In the genomic region with DNA sequence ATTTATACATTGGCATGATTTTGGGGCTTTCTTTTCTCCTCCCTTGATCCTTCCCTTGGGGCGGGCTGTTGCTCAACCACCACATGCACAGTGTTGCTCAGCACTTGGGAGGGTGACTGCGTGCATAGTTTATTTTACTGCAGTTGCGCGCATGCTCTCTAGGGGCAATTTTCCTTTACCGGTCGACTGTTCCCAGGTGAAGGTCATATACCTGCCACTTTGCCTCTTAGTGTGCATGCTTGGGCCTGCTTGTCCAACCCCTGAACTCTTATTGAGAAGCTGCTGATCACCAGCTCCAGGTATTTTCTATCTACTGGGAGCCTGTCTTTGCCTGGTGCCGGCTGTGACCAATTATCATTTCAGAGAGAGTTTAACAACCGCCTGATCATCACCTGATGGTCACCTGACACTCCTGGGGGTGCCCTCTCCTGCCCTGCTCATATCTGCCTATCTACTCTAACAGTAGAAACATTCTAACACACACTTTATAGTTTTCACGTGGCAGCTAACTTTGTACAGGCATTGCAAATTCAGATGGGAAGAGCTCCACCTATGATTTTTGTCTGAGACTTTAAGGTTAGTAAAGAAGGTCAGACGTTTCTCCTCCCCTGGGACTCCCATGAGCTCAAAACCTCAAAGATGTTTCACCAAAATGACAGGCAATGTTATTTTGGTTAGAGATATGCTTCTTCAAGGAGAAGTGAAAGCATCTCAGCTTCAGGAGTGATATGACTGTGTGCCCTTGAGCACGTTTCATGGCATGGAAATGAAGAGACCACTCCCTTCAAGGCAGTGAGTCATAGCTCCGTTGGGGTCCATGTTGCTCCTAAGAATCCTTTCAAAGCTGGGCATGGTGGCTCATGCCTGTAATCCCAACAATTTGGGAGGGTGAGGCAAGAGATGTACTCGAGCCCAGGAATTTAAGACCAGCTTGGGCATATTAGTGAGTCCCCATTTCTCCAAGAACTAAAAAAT, we compare ENCODE assay signal across 1 cellular context.
TF ChIP-seq lines count a peak whose summit lies in the region.

No MANE protein-coding gene starts in this region.

TF ChIP-seq in K562, 482 proteins besides CTCF, POLR2A, EP300 and RAD21 (continued from another document and continues in another):
- TF ChIP-seq, protein P1, sequence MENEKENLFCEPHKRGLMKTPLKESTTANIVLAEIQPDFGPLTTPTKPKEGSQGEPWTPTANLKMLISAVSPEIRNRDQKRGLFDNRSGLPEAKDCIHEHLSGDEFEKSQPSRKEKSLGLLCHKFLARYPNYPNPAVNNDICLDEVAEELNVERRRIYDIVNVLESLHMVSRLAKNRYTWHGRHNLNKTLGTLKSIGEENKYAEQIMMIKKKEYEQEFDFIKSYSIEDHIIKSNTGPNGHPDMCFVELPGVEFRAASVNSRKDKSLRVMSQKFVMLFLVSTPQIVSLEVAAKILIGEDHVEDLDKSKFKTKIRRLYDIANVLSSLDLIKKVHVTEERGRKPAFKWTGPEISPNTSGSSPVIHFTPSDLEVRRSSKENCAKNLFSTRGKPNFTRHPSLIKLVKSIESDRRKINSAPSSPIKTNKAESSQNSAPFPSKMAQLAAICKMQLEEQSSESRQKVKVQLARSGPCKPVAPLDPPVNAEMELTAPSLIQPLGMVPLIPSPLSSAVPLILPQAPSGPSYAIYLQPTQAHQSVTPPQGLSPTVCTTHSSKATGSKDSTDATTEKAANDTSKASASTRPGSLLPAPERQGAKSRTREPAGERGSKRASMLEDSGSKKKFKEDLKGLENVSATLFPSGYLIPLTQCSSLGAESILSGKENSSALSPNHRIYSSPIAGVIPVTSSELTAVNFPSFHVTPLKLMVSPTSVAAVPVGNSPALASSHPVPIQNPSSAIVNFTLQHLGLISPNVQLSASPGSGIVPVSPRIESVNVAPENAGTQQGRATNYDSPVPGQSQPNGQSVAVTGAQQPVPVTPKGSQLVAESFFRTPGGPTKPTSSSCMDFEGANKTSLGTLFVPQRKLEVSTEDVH (IDR thresholded peaks at IDR 0.05; ENCODE audit: low read depth, partially characterized antibody): no peak
- TF ChIP-seq ZNF75A (CRISPR knock-in tag; IDR thresholded peaks at IDR 0.05) (0 out of 2 replicates have a peak, but pooled peaks have one; percentile 60), HIVEP1 (CRISPR knock-in tag; IDR thresholded peaks at IDR 0.05) (peak; percentile 66; the same call in 1 of the 2 replicates), HDAC2 (IDR thresholded peaks at IDR 0.05) (no peak), JUN (IDR thresholded peaks at IDR 0.05; ENCODE audit: borderline replicate concordance, low read depth, low read length) (no peak), JUN (CRISPR knock-in tag; IDR thresholded peaks at IDR 0.05; ENCODE audit: borderline replicate concordance) (no peak), FOXK2 (conservative IDR thresholded peaks at IDR 0.05 in 1 of 2, IDR thresholded peaks at IDR 0.05 in 1 of 2; ENCODE audit: low read depth in 2 of 2) (peak; percentile 2 to 33; a peak in 3 of 4 replicates), ATF1 (CRISPR knock-in tag; IDR thresholded peaks at IDR 0.05) (no peak), ATF1 (tag; IDR thresholded peaks at IDR 0.05) (peak; percentile 54), E2F3 (CRISPR knock-in tag; IDR thresholded peaks at IDR 0.05) (0 out of 2 replicates have a peak, but pooled peaks have one; percentile 78), RFX1 (IDR thresholded peaks at IDR 0.05) (no peak), KLF13 (tag; IDR thresholded peaks at IDR 0.05; ENCODE audit: borderline replicate concordance, low read depth) (0 out of 2 replicates have a peak, but pooled peaks have one; percentile 3), ZNF444 (CRISPR knock-in tag; IDR thresholded peaks at IDR 0.05) (0 out of 2 replicates have a peak, but pooled peaks have one; percentile 38), ZNF586 (CRISPR knock-in tag; conservative IDR thresholded peaks at IDR 0.05) (0 out of 2 replicates have a peak, but pooled peaks have one; percentile 42), ZNF707 (CRISPR knock-in tag; conservative IDR thresholded peaks at IDR 0.05) (0 out of 2 replicates have a peak, but pooled peaks have one; percentile 29), ELF4 (CRISPR knock-in tag; IDR thresholded peaks at IDR 0.05) (0 out of 2 replicates have a peak, but pooled peaks have one; percentile 53), CEBPG (CRISPR knock-in tag; IDR thresholded peaks at IDR 0.05) (peak; percentile 70), CEBPG (tag; conservative IDR thresholded peaks at IDR 0.05 in 1 of 2, IDR thresholded peaks at IDR 0.05 in 1 of 2) (peak; percentile 72 to 94), FOXM1 (IDR thresholded peaks at IDR 0.05; ENCODE audit: low read depth) (peak; percentile 32; the same call in 1 of the 2 replicates), FOXM1 (CRISPR knock-in tag; IDR thresholded peaks at IDR 0.05; ENCODE audit: low read depth) (no peak), ZNF197 (CRISPR knock-in tag; IDR thresholded peaks at IDR 0.05; ENCODE audit: low read depth) (0 out of 2 replicates have a peak, but pooled peaks have one; percentile 7), CXXC5 (CRISPR knock-in tag; IDR thresholded peaks at IDR 0.05) (peak; percentile 65)
- TF ChIP-seq, protein P2, sequence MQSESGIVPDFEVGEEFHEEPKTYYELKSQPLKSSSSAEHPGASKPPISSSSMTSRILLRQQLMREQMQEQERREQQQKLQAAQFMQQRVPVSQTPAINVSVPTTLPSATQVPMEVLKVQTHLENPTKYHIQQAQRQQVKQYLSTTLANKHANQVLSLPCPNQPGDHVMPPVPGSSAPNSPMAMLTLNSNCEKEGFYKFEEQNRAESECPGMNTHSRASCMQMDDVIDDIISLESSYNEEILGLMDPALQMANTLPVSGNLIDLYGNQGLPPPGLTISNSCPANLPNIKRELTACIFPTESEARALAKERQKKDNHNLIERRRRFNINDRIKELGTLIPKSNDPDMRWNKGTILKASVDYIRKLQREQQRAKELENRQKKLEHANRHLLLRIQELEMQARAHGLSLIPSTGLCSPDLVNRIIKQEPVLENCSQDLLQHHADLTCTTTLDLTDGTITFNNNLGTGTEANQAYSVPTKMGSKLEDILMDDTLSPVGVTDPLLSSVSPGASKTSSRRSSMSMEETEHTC (IDR thresholded peaks at IDR 0.05): peak; percentile 60; the same call in 1 of the 2 replicates
- TF ChIP-seq, protein P3, sequence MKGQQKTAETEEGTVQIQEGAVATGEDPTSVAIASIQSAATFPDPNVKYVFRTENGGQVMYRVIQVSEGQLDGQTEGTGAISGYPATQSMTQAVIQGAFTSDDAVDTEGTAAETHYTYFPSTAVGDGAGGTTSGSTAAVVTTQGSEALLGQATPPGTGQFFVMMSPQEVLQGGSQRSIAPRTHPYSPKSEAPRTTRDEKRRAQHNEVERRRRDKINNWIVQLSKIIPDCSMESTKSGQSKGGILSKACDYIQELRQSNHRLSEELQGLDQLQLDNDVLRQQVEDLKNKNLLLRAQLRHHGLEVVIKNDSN (CRISPR knock-in tag; IDR thresholded peaks at IDR 0.05): peak; percentile 73
- TF ChIP-seq, protein P4, sequence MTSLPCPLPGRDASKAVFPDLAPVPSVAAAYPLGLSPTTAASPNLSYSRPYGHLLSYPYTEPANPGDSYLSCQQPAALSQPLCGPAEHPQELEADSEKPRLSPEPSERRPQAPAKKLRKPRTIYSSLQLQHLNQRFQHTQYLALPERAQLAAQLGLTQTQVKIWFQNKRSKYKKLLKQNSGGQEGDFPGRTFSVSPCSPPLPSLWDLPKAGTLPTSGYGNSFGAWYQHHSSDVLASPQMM (CRISPR knock-in tag; IDR thresholded peaks at IDR 0.05): no peak
- TF ChIP-seq, protein P5, sequence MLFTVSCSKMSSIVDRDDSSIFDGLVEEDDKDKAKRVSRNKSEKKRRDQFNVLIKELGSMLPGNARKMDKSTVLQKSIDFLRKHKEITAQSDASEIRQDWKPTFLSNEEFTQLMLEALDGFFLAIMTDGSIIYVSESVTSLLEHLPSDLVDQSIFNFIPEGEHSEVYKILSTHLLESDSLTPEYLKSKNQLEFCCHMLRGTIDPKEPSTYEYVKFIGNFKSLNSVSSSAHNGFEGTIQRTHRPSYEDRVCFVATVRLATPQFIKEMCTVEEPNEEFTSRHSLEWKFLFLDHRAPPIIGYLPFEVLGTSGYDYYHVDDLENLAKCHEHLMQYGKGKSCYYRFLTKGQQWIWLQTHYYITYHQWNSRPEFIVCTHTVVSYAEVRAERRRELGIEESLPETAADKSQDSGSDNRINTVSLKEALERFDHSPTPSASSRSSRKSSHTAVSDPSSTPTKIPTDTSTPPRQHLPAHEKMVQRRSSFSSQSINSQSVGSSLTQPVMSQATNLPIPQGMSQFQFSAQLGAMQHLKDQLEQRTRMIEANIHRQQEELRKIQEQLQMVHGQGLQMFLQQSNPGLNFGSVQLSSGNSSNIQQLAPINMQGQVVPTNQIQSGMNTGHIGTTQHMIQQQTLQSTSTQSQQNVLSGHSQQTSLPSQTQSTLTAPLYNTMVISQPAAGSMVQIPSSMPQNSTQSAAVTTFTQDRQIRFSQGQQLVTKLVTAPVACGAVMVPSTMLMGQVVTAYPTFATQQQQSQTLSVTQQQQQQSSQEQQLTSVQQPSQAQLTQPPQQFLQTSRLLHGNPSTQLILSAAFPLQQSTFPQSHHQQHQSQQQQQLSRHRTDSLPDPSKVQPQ (CRISPR knock-in tag; IDR thresholded peaks at IDR 0.05; ENCODE audit: borderline replicate concordance): no peak
- TF ChIP-seq, protein P6, sequence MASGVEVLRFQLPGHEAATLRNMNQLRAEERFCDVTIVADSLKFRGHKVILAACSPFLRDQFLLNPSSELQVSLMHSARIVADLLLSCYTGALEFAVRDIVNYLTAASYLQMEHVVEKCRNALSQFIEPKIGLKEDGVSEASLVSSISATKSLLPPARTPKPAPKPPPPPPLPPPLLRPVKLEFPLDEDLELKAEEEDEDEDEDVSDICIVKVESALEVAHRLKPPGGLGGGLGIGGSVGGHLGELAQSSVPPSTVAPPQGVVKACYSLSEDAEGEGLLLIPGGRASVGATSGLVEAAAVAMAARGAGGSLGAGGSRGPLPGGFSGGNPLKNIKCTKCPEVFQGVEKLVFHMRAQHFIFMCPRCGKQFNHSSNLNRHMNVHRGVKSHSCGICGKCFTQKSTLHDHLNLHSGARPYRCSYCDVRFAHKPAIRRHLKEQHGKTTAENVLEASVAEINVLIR (CRISPR knock-in tag; IDR thresholded peaks at IDR 0.05): peak; percentile 40; the same call in 1 of the 2 replicates
- TF ChIP-seq, protein P7, sequence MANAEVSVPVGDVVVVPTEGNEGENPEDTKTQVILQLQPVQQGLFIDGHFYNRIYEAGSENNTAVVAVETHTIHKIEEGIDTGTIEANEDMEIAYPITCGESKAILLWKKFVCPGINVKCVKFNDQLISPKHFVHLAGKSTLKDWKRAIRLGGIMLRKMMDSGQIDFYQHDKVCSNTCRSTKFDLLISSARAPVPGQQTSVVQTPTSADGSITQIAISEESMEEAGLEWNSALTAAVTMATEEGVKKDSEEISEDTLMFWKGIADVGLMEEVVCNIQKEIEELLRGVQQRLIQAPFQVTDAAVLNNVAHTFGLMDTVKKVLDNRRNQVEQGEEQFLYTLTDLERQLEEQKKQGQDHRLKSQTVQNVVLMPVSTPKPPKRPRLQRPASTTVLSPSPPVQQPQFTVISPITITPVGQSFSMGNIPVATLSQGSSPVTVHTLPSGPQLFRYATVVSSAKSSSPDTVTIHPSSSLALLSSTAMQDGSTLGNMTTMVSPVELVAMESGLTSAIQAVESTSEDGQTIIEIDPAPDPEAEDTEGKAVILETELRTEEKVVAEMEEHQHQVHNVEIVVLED (CRISPR knock-in tag; IDR thresholded peaks at IDR 0.05): 0 out of 2 replicates have a peak, but pooled peaks have one; percentile 41
- TF ChIP-seq, protein P8, sequence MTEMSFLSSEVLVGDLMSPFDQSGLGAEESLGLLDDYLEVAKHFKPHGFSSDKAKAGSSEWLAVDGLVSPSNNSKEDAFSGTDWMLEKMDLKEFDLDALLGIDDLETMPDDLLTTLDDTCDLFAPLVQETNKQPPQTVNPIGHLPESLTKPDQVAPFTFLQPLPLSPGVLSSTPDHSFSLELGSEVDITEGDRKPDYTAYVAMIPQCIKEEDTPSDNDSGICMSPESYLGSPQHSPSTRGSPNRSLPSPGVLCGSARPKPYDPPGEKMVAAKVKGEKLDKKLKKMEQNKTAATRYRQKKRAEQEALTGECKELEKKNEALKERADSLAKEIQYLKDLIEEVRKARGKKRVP (CRISPR knock-in tag; IDR thresholded peaks at IDR 0.05): peak; percentile 51
- TF ChIP-seq, protein P9, sequence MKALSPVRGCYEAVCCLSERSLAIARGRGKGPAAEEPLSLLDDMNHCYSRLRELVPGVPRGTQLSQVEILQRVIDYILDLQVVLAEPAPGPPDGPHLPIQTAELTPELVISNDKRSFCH (CRISPR knock-in tag; IDR thresholded peaks at IDR 0.05): no peak
- TF ChIP-seq, protein P9 (tag; IDR thresholded peaks at IDR 0.05): peak; percentile 40; the same call in 1 of the 2 replicates
- TF ChIP-seq, protein P10, sequence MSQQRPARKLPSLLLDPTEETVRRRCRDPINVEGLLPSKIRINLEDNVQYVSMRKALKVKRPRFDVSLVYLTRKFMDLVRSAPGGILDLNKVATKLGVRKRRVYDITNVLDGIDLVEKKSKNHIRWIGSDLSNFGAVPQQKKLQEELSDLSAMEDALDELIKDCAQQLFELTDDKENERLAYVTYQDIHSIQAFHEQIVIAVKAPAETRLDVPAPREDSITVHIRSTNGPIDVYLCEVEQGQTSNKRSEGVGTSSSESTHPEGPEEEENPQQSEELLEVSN (IDR thresholded peaks at IDR 0.05; ENCODE audit: borderline replicate concordance in 1 of 2, extremely low read depth in 1 of 2, insufficient read depth in 1 of 2, insufficient read length in 1 of 2, low read depth in 1 of 2, low read length in 1 of 2, poor library complexity in 1 of 2, severe bottlenecking in 1 of 2): peak; percentile 25 to 61
- TF ChIP-seq, protein P11, sequence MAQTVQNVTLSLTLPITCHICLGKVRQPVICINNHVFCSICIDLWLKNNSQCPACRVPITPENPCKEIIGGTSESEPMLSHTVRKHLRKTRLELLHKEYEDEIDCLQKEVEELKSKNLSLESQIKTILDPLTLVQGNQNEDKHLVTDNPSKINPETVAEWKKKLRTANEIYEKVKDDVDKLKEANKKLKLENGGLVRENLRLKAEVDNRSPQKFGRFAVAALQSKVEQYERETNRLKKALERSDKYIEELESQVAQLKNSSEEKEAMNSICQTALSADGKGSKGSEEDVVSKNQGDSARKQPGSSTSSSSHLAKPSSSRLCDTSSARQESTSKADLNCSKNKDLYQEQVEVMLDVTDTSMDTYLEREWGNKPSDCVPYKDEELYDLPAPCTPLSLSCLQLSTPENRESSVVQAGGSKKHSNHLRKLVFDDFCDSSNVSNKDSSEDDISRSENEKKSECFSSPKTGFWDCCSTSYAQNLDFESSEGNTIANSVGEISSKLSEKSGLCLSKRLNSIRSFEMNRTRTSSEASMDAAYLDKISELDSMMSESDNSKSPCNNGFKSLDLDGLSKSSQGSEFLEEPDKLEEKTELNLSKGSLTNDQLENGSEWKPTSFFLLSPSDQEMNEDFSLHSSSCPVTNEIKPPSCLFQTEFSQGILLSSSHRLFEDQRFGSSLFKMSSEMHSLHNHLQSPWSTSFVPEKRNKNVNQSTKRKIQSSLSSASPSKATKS (CRISPR knock-in tag; IDR thresholded peaks at IDR 0.05): 0 out of 2 replicates have a peak, but pooled peaks have one; percentile 58
